In the genomic region with DNA sequence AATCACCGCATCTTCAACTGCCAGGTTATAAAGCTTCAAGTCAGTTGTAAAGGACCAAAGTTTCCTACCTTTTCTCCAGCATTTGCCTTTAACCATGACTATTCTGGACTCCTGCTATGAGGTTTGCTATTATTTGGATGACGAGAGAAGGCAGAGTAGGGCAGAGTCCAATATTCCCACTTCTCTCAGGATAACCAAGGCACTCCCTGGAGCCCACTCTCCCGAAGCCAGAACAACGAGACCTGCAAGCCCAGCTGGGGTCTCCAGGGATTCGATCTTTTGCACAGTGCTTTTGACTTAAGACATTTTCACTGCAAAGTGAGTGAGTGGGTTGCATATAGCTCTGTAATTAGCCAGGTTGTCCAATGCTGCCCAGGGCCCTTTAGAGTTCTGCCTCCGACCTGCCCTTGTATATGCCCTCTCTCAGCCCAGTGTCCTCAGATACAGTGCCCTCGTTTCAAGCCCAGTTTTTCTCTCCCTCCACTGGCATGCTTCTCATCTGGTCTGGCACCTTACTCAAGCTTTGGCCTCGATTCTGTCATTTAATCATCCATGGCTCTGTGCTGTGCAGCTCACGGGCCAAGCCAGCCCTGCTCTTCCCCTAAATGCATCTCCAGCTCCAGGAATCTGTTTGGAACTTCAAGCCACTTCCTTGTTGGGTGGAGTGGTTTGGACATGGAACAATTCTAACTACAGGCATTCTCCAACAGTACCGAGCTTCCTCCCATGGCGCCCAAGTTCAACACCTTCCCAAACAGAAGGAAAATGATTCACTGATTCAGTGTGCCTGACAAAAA, we compare ENCODE assay signal across 16 cellular contexts.
"Had no signal": no experiment of that assay in that cellular context is flagged by ENCODE, and none has a peak within 500 bp of the region (broad histone marks: within the 10 kb centered on the region; RNA-seq: fewer than 3 reads in every experiment).

No MANE protein-coding gene starts in this region.

- ATAC-seq: activated CD8-positive, alpha-beta T cell treated with anti-CD3 and anti-CD28 coated beads for 36 hours; activated T-helper 17 cell treated with anti-CD3 and anti-CD28 coated beads, Interleukin-2, amount 50 U/mL, for 72 hours; left lung had no signal

- H3K27ac ChIP-seq: ascending aorta, left lung, thyroid gland, vagina had no signal

- H3K27me3 ChIP-seq: ascending aorta, left lung, thyroid gland, vagina had no signal

- H3K9me3 ChIP-seq: ascending aorta, left lung, thyroid gland, vagina had no signal

- H3K4me1 ChIP-seq: ascending aorta, left lung, thyroid gland, vagina had no signal

- DNase-seq: activated CD4-positive, alpha-beta T cell treated with anti-CD3 and anti-CD28 coated beads, Interleukin-2, amount 10 ng/mL, durations not matched to agents 24 days and 14 days; activated CD8-positive, alpha-beta T cell treated with anti-CD3 and anti-CD28 coated beads for 36 hours; activated naive CD4-positive, alpha-beta T cell; activated T-cell treated with anti-CD3 and anti-CD28 coated beads, Interleukin-2, amount 50 U/mL, for 1 hour; cerebellar nuclear complex; cortex of kidney; erythroblast; left lung; stimulated activated CD4-positive, alpha-beta T cell treated with anti-CD3 and anti-CD28 coated beads, Interleukin-12 subunit alpha, Interleukin-12 subunit beta, amount 100 ng/mL, for 4 hours; stimulated activated CD4-positive, alpha-beta T cell treated with anti-CD3 and anti-CD28 coated beads, Interleukin-1b, Interleukin-23, amount 100 ng/mL, for 48 hours; stimulated activated CD8-positive, alpha-beta memory T cell treated with anti-CD3 and anti-CD28 coated beads, Interleukin-4, amount 100 ng/mL, for 48 hours; stimulated activated naive CD4-positive, alpha-beta T cell; thyroid gland had no signal

- H3K36me3 ChIP-seq: ascending aorta, left lung, thyroid gland, vagina had no signal

- H3K4me3 ChIP-seq: ascending aorta, left lung, thyroid gland, vagina had no signal
